Comparison of ENCODE assay signal across 8 cellular contexts in the genomic region with DNA sequence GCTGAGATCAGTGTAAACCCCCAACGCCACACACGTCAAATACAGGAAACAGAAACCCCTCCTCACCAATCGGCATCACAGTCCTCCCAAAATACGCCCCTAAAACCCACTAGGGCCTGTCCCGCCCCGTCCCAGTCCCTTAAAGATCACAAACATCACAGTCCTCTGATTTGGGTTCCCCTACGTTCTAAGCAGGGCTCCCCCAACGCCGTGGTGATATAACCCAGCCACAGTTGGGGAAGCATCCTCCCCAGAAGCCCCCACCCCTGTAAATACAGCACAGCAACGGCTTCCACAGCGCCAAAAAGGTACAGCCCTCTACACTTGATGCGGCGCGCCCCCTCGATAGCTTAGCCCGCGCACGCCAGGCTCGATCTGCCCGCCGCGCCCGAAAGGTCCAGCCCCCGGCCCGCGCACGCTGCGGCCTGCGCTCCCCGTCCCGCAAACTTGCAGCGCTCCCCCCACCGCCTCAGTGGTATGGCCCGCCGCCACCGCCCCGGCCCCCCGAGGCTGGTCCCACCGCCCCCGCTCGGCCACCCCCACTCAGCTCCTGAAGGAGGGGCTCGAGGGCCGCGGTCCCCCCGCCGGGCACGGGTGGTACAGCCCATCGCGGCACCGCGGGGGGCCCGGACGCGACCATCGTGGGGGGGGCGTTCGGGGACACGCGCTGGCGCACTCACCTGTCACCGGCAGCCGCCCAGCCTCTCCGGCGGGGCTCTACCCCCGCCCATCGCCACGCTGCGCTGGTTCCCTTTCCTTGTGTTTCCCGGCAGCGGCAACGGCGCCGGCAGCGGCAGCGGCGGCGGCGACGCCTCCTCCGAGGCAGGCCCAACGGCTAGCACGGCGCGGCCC. TPM values are rescaled to one million over a fixed set of nuclear protein-coding genes. Genes with fewer than 3 reads are reported as not detected.
DNase-seq lines count a peak whose midpoint lies in the region; ATAC-seq and TF ChIP-seq lines count a peak whose summit lies in the region.

A gene (minus strand): TSS at position 845 of the 852 bp plus-strand sequence. CDS start 20,078 bp downstream, outside the sequence.

- H3K14ac ChIP-seq in mesenchymal stem cell (ENCODE audit: low read length in 2 of 2) = peak within 1 kb of the TSS in 1 of 2 experiments; percentile 95

- peak within 1 kb of the TSS; percentile 78 for H3K4me3 ChIP-seq in ectodermal cell (ENCODE audit: insufficient read depth, low read depth, low read length)
- peak within 1 kb of the TSS; percentile 90 to 91 for H3K4me3 ChIP-seq in mesenchymal stem cell (ENCODE audit: insufficient read depth in 1 of 2, low read depth in 1 of 2, low read length in 2 of 2)

- H2BK15ac ChIP-seq in mesenchymal stem cell (ENCODE audit: low read depth, poor library complexity, severe bottlenecking) = peak within 1 kb of the TSS; percentile 99

- peaks cover 3% of the 10 kb centered on the region for H3K79me1 ChIP-seq in mesenchymal stem cell (replicated peaks; ENCODE audit: low read length, poor library complexity, severe bottlenecking)

- H3K23ac ChIP-seq in mesenchymal stem cell (ENCODE audit: low read length in 2 of 2) = peak within 1 kb of the TSS in 1 of 2 experiments; percentile 94

- H2BK12ac ChIP-seq in mesenchymal stem cell (ENCODE audit: low read length in 2 of 2) = peak within 1 kb of the TSS in 1 of 2 experiments; percentile 85

- TF ChIP-seq POLR2A in GM18505 (IDR thresholded peaks at IDR 0.05; ENCODE audit: borderline replicate concordance, extremely low read depth, insufficient read depth, insufficient read length) = peak; percentile 82

- H3K9me3 ChIP-seq in ectodermal cell (ENCODE audit: control insufficient read depth, low read length) = no peaks in the 10 kb centered on the region
- H3K9me3 ChIP-seq in mesenchymal stem cell (ENCODE audit: control insufficient read depth, low read length) = no peaks in the 10 kb centered on the region

- H3K36me3 ChIP-seq in ectodermal cell (ENCODE audit: control insufficient read depth, insufficient read depth, low read length) = no peaks in the 10 kb centered on the region
- H3K36me3 ChIP-seq in mesenchymal stem cell (ENCODE audit: control insufficient read depth in 1 of 2, insufficient read depth in 2 of 2, low read depth in 1 of 2, low read length in 2 of 2) = peaks cover 7 to 18% of the 10 kb centered on the region in 2 experiments

- H3K27me3 ChIP-seq in ectodermal cell (ENCODE audit: control insufficient read depth, insufficient read depth, low read length, poor library complexity, severe bottlenecking) (no peaks in the 10 kb centered on the region), mesenchymal stem cell (ENCODE audit: control insufficient read depth in 1 of 2, insufficient read depth in 1 of 2, low read length in 2 of 2) (no peaks in the 10 kb centered on the region)

- peak within 1 kb of the TSS; percentile 81 for H2AFZ ChIP-seq in mesenchymal stem cell (ENCODE audit: low read depth, low read length)

- H3K4me2 ChIP-seq in mesenchymal stem cell (ENCODE audit: low read length, poor library complexity, severe bottlenecking) = peak within 1 kb of the TSS; percentile 74

- H3K27ac ChIP-seq in ectodermal cell (ENCODE audit: insufficient read depth, low read depth, low read length, poor library complexity, severe bottlenecking) (peak within 1 kb of the TSS; percentile 96), mesenchymal stem cell (ENCODE audit: low read length, poor library complexity, severe bottlenecking) (peak within 1 kb of the TSS; percentile 96)

- H3K4ac ChIP-seq in mesenchymal stem cell (ENCODE audit: low read depth in 1 of 2, low read length in 2 of 2) = peak within 1 kb of the TSS; percentile 86 to 94

- peak within 1 kb of the TSS; percentile 94 to 98 for H3K18ac ChIP-seq in mesenchymal stem cell (ENCODE audit: low read depth in 1 of 2, low read length in 2 of 2)

- H2BK5ac ChIP-seq in mesenchymal stem cell (ENCODE audit: low read depth, low read length, poor library complexity, severe bottlenecking) = peak within 1 kb of the TSS; percentile 93

- H2BK120ac ChIP-seq in mesenchymal stem cell (ENCODE audit: low read depth, low read length) = peak within 1 kb of the TSS; percentile 88

- H3K4me1 ChIP-seq in ectodermal cell (ENCODE audit: control insufficient read depth, insufficient read depth, low read length) = peaks cover 8% of the 10 kb centered on the region
- H3K4me1 ChIP-seq in mesenchymal stem cell (ENCODE audit: control insufficient read depth, insufficient read depth, low read depth, low read length) = peaks cover 27% of the 10 kb centered on the region

- peak within 1 kb of the TSS; percentile 96 for H4K91ac ChIP-seq in mesenchymal stem cell (ENCODE audit: low read length)

- H4K8ac ChIP-seq in mesenchymal stem cell (ENCODE audit: low read length) = peak within 1 kb of the TSS; percentile 99

- peak; percentile 38 for ATAC-seq in GM18505 (IDR thresholded peaks at IDR 0.05; ENCODE audit: unreplicated experiment)
- peak; percentile 32 for ATAC-seq in HG02759 (IDR thresholded peaks at IDR 0.05; ENCODE audit: unreplicated experiment)

- peak within 1 kb of the TSS; percentile 45 for H2AK5ac ChIP-seq in mesenchymal stem cell (ENCODE audit: low read length, severe bottlenecking)

- peak; percentile 93 for DNase-seq in NCI-H345 (lab: John Stamatoyannopoulos, UW)
- DNase-seq in activated CD4-positive, alpha-beta T cell treated with anti-CD3 and anti-CD28 coated beads, Interleukin-2, amount 50 U/mL, for 48 hours = peak; percentile 43 to 61
- DNase-seq in mesenchymal stem cell = peak; percentile 66
- peak; percentile 75 for DNase-seq in stimulated activated CD8-positive, alpha-beta memory T cell treated with anti-CD3 and anti-CD28 coated beads, Interleukin-12 subunit alpha, Interleukin-12 subunit beta, amount 100 ng/mL, for 4 hours (ENCODE audit: low read depth)
- DNase-seq in NCI-H1694 treated with DMSO at 0.1 percent for 48 hours (lab: John Stamatoyannopoulos, UW) = no peak

- H3K9ac ChIP-seq in mesenchymal stem cell (ENCODE audit: low read length) = peak within 1 kb of the TSS; percentile 97

- WGBS in ectodermal cell, 2 experiments = 0% methylated on average over 67 to 84 of the region's 84 CpGs
- WGBS in mesenchymal stem cell = under 1% methylated on average over 35 of the region's 84 CpGs

RNA-seq across cellular contexts. Expression of the gene that starts here (rescaled TPM):
- 160 TPM for polyA plus RNA-seq in ectodermal cell (2013, experiment 1 of 4)
- 164 TPM for polyA plus RNA-seq in ectodermal cell (2013, experiment 2 of 4)
- 106 TPM for polyA plus RNA-seq in ectodermal cell (2013, experiment 3 of 4)
- polyA plus RNA-seq in ectodermal cell (2013, experiment 4 of 4) = 106 TPM
- polyA plus RNA-seq in mesenchymal stem cell (2013, experiment 1 of 2) = 112 TPM
- polyA plus RNA-seq in mesenchymal stem cell (2013, experiment 2 of 2) = 106 TPM
